Comparison of ENCODE assay signal across 18 cellular contexts in genomic region chr6:62400521-62401259, GRCh38.
DNase-seq lines count a peak whose midpoint lies in the region; TF ChIP-seq lines count a peak whose summit lies in the region.
"Had no signal": no experiment of that assay in that cellular context is flagged by ENCODE, and none has a peak within 500 bp of the region (broad histone marks: within the 10 kb centered on the region; RNA-seq: fewer than 3 reads in every experiment).

No MANE protein-coding gene starts in this region.

- H4K20me1 ChIP-seq in neural progenitor cell (ENCODE audit: low read depth), result no peaks in the 10 kb centered on the region

- H3K9me3 ChIP-seq in endodermal cell (ENCODE audit: control insufficient read depth, low read length) (no peaks in the 10 kb centered on the region), neural progenitor cell (ENCODE audit: low read depth) (no peaks in the 10 kb centered on the region)
- no peaks in the 10 kb centered on the region for H3K9me3 ChIP-seq in effector memory CD4-positive, alpha-beta T cell (ENCODE audit: control insufficient read depth, low read length)
- H3K9me3 ChIP-seq: Caco-2 had no signal

- H3K27ac Mint-ChIP-seq in endodermal cell (peak overlapping the region; percentile 70), neural progenitor cell (no peak overlapping the region)
- H3K27ac Mint-ChIP-seq: CD4-positive, CD25-positive, alpha-beta regulatory T cell; CD8-positive, alpha-beta T cell had no signal

- DNase-seq in LNCaP clone FGC (ENCODE audit: low read depth) (peak; percentile 67), endodermal cell (peak; percentile 44), neural progenitor cell (ENCODE audit: low spot score) (no peak), dermis blood vessel endothelial cell (no peak), D341Med (ENCODE audit: low spot score) (no peak)
- no peak for DNase-seq in effector memory CD4-positive, alpha-beta T cell
- DNase-seq: C1 segment of cervical spinal cord; Caco-2; CD4-positive, CD25-positive, alpha-beta regulatory T cell; CD8-positive, alpha-beta T cell; DMS 273 treated with DMSO at 0.1 percent for 48 hours; DMS79; EL; GDM1; GOT3; H7; HCEC 1CT had no signal

- peaks cover 33% of the 10 kb centered on the region for H3K4me1 Mint-ChIP-seq in endodermal cell
- H3K4me1 Mint-ChIP-seq in neural progenitor cell, result no peaks in the 10 kb centered on the region
- H3K4me1 Mint-ChIP-seq: CD4-positive, CD25-positive, alpha-beta regulatory T cell had no signal

- H2AFZ ChIP-seq in neural progenitor cell (replicated peaks), result peak overlapping the region; percentile 30

- H3K4me2 ChIP-seq in neural progenitor cell, result no peak overlapping the region

- H3K27me3 Mint-ChIP-seq in endodermal cell (ENCODE audit: insufficient read depth) (no peaks in the 10 kb centered on the region), neural progenitor cell (ENCODE audit: insufficient read depth, low read depth) (no peaks in the 10 kb centered on the region)
- H3K27me3 Mint-ChIP-seq: CD4-positive, CD25-positive, alpha-beta regulatory T cell had no signal

- H3K9ac ChIP-seq in endodermal cell (ENCODE audit: extremely low read depth, low read length, poor library complexity, severe bottlenecking) (no peak overlapping the region), neural progenitor cell (no peak overlapping the region)

- no peaks in the 10 kb centered on the region for H3F3A ChIP-seq in neural progenitor cell (ENCODE audit: low read depth)

- H3K36me3 ChIP-seq in endodermal cell (ENCODE audit: control insufficient read depth, insufficient read depth, low read length) (no peaks in the 10 kb centered on the region), neural progenitor cell (no peaks in the 10 kb centered on the region)
- H3K36me3 ChIP-seq in effector memory CD4-positive, alpha-beta T cell (ENCODE audit: control insufficient read depth, insufficient read depth, low read length), result no peaks in the 10 kb centered on the region

- H3K27ac ChIP-seq in endodermal cell (ENCODE audit: low read depth, low read length), result no peak overlapping the region
- no peak overlapping the region for H3K27ac ChIP-seq in neural progenitor cell
- no peak overlapping the region for H3K27ac ChIP-seq in effector memory CD4-positive, alpha-beta T cell (ENCODE audit: insufficient read depth, low read length, poor library complexity, severe bottlenecking)

- H3K9me3 Mint-ChIP-seq in endodermal cell (peaks cover 5% of the 10 kb centered on the region), neural progenitor cell (no peaks in the 10 kb centered on the region)

- no peak for TF ChIP-seq CTCF in LNCaP clone FGC (IDR thresholded peaks at IDR 0.05; ENCODE audit: control insufficient read depth, extremely low read depth, insufficient read depth)
- no peak for TF ChIP-seq CTCF in endodermal cell (conservative IDR thresholded peaks at IDR 0.05)
- TF ChIP-seq CTCF in neural progenitor cell (IDR thresholded peaks at IDR 0.05), result no peak

- H3K27me3 ChIP-seq in endodermal cell (ENCODE audit: control insufficient read depth, insufficient read depth, low read length, poor library complexity, severe bottlenecking) (no peaks in the 10 kb centered on the region), neural progenitor cell (no peaks in the 10 kb centered on the region)
- H3K27me3 ChIP-seq in effector memory CD4-positive, alpha-beta T cell (replicated peaks; ENCODE audit: control insufficient read depth, insufficient read depth, low read length, poor library complexity, severe bottlenecking), result no peaks in the 10 kb centered on the region

- 91% methylated on average over 5 to 6 of the region's 6 CpGs for WGBS in endodermal cell (ENCODE audit: insufficient coverage in 1 of 2, insufficient read length in 1 of 2), 2 experiments

- H3K4me3 Mint-ChIP-seq in endodermal cell, result no peak overlapping the region
- H3K4me3 Mint-ChIP-seq in neural progenitor cell, result no peak overlapping the region
- H3K4me3 Mint-ChIP-seq: CD4-positive, CD25-positive, alpha-beta regulatory T cell; CD8-positive, alpha-beta T cell had no signal

- no peak overlapping the region for H3K4me3 ChIP-seq in LNCaP clone FGC (ENCODE audit: low read depth, low read length)
- no peak overlapping the region for H3K4me3 ChIP-seq in endodermal cell (ENCODE audit: low read length)
- no peak overlapping the region for H3K4me3 ChIP-seq in neural progenitor cell
- no peak overlapping the region for H3K4me3 ChIP-seq in effector memory CD4-positive, alpha-beta T cell (ENCODE audit: insufficient read depth, low read depth, low read length, poor library complexity, severe bottlenecking)
- H3K4me3 ChIP-seq: GM12878 had no signal

- H3K4me1 ChIP-seq in endodermal cell (ENCODE audit: control insufficient read depth, insufficient read depth, low read length), result peaks cover 23% of the 10 kb centered on the region
- H3K4me1 ChIP-seq in neural progenitor cell, result no peaks in the 10 kb centered on the region
- no peaks in the 10 kb centered on the region for H3K4me1 ChIP-seq in effector memory CD4-positive, alpha-beta T cell (ENCODE audit: control insufficient read depth, insufficient read depth, low read length, poor library complexity, severe bottlenecking)
- H3K4me1 ChIP-seq: Caco-2 had no signal

- no peaks in the 10 kb centered on the region for H3K79me2 ChIP-seq in neural progenitor cell (ENCODE audit: low read depth)

- H3K36me3 Mint-ChIP-seq in endodermal cell (ENCODE audit: low read depth) (peaks cover 5% of the 10 kb centered on the region), neural progenitor cell (no peaks in the 10 kb centered on the region)
- H3K36me3 Mint-ChIP-seq: CD4-positive, CD25-positive, alpha-beta regulatory T cell; CD8-positive, alpha-beta T cell had no signal

Comparison
In these comparisons a context has a peak if more than half of its experiments do, and no peak if none do; other contexts are left out.
1. DNase-seq: peak in LNCaP clone FGC (single experiment) and endodermal cell (single experiment); none in neural progenitor cell (single experiment), dermis blood vessel endothelial cell (single experiment), effector memory CD4-positive, alpha-beta T cell (0 of 3) and D341Med (single experiment).